In genomic region chr4:30968926-30969325, GRCh38 we compare ENCODE assay signal across 17 cellular contexts.
A peak's percentile ranks its signal among the peaks of the same experiment; 100 is the strongest.
DNase-seq lines count a peak whose midpoint lies in the region; ATAC-seq and TF ChIP-seq lines count a peak whose summit lies in the region.
"Had no signal": no experiment of that assay in that cellular context is flagged by ENCODE, and none has a peak within 500 bp of the region (broad histone marks: within the 10 kb centered on the region; RNA-seq: fewer than 3 reads in every experiment).

No MANE protein-coding gene starts in this region.

- no peak overlapping the region for H2AFZ ChIP-seq in hepatocyte

- H3K9me2 ChIP-seq in hepatocyte (replicated peaks; ENCODE audit: insufficient read depth), result no peaks in the 10 kb centered on the region

- ATAC-seq in HG02571 (IDR thresholded peaks at IDR 0.05; ENCODE audit: unreplicated experiment), result no peak
- ATAC-seq in esophagus mucosa, result no peak

- no peaks in the 10 kb centered on the region for H3K9me3 ChIP-seq in A673 (ENCODE audit: low read depth, low read length, poor library complexity, severe bottlenecking)
- no peaks in the 10 kb centered on the region for H3K9me3 ChIP-seq in hepatocyte (ENCODE audit: low read depth)
- H3K9me3 ChIP-seq: MG63 had no signal

- DNase-seq in A673 (ENCODE audit: low spot score), result no peak
- DNase-seq in NCI-H526 treated with DMSO at 0.1 percent for 48 hours (lab: John Stamatoyannopoulos, UW), result peak; percentile 75
- DNase-seq in hepatocyte (ENCODE audit: low spot score), result no peak
- DNase-seq in pons (ENCODE audit: low spot score), result peak; percentile 45
- no peak for DNase-seq in DMS53 (lab: John Stamatoyannopoulos, UW)
- DNase-seq: DMS 273 treated with DMSO at 0.1 percent for 48 hours; GOT3; MG63; NCI-H1092; NCI-H1694; NCI-H226; NCI-H524 treated with DMSO at 0.1 percent for 48 hours; NK-92 treated with Interleukin-12 subunit alpha and Interleukin-12 subunit beta, amount 100 ng/mL, for 24 hours; SHP77 had no signal

- intact Hi-C loops in A673 (cut with micrococcal nuclease; ENCODE audit: unreplicated experiment), result loop anchor here (10.0 kb wide), 1 partner anchor 706 kb away; no protein-coding TSS in a partner anchor

- peak overlapping the region; percentile 34 for H3K4me2 ChIP-seq in hepatocyte

- H3K36me3 ChIP-seq in A673 (ENCODE audit: insufficient read depth, low read length, poor library complexity, severe bottlenecking), result no peaks in the 10 kb centered on the region
- H3K36me3 ChIP-seq in hepatocyte (replicated peaks; ENCODE audit: insufficient read depth, low read depth), result no peaks in the 10 kb centered on the region
- H3K36me3 ChIP-seq: MG63 had no signal

- H3K4me3 ChIP-seq in A673 (ENCODE audit: low read depth, low read length, poor library complexity, severe bottlenecking), result no peak overlapping the region
- H3K4me3 ChIP-seq in hepatocyte, result no peak overlapping the region
- H3K4me3 ChIP-seq: MG63 had no signal

- no peaks in the 10 kb centered on the region for H4K20me1 ChIP-seq in hepatocyte (ENCODE audit: insufficient read depth, poor library complexity, severe bottlenecking)

- POLR2A ChIA-PET in A673 (lab: Charles Lee; ENCODE audit: low non-redundant PET), result no interaction called here

- H3K27ac ChIP-seq in A673 (ENCODE audit: low read depth, low read length, poor library complexity, severe bottlenecking) (peak overlapping the region; percentile 31), hepatocyte (no peak overlapping the region)
- H3K27ac ChIP-seq: C4-2B had no signal

- CTCF ChIA-PET in A673 (lab: Charles Lee), result no interaction called here

- TF ChIP-seq CTCF in A673 (conservative IDR thresholded peaks at IDR 0.05; ENCODE audit: low read depth, low read length) (no peak), hepatocyte (IDR thresholded peaks at IDR 0.05; ENCODE audit: poor library complexity) (no peak)

- H3K27me3 ChIP-seq in A673 (replicated peaks; ENCODE audit: insufficient read depth, low read depth, low read length, poor library complexity) (no peaks in the 10 kb centered on the region), hepatocyte (no peaks in the 10 kb centered on the region)
- H3K27me3 ChIP-seq: MG63 had no signal

- no peaks in the 10 kb centered on the region for H3K79me2 ChIP-seq in hepatocyte

- H3K4me1 ChIP-seq in A673 (ENCODE audit: insufficient read depth, low read length, poor library complexity, severe bottlenecking) (peaks cover 65% of the 10 kb centered on the region), hepatocyte (ENCODE audit: insufficient read depth) (no peaks in the 10 kb centered on the region)

- BruUV-seq in A673 (replicated peaks; lab: Mats Ljungman, UMichigan), result no TSS peak

- 48% methylated on average over 5 of the region's 5 CpGs for WGBS in hepatocyte (ENCODE audit: low lambda C conversion rate, missing lambda C conversion rate)

Comparison
In these comparisons a context has a peak if more than half of its experiments do, and no peak if none do; other contexts are left out.
1. DNase-seq: peak in NCI-H526 treated with DMSO at 0.1 percent for 48 hours (single experiment) and pons (single experiment); none in A673 (single experiment), hepatocyte (single experiment) and DMS53 (single experiment).